ENCODE assay signal across 1 cellular context in the genomic region with DNA sequence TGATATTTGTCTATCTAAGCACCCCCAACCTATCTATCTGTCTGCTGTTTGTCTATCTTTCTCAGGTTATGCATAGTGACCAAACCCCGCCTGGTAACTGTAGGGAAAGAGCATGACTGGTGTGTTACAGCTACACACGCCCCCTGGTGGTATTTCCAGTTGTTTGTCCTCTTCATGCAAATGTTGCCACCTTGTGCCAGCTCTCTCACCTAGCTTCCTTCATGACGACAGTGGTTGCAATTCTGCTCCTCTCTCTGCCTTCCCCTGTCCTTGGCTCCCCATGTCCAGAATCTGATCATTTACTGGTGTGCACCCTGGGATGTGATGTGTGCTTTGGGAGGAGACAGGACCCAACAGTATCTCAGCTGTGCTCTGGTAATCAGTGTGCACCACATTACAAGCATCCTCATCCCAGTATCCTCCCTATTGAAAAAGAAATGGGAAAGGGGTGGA.
A peak's percentile ranks its signal among the peaks of the same experiment; 100 is the strongest.
TF ChIP-seq lines count a peak whose summit lies in the region.

No MANE protein-coding gene starts in this region.

TF ChIP-seq in HepG2, 621 proteins besides CTCF, POLR2A, EP300 and RAD21 (continued from another document and continues in another):
- TF ChIP-seq, protein P1, sequence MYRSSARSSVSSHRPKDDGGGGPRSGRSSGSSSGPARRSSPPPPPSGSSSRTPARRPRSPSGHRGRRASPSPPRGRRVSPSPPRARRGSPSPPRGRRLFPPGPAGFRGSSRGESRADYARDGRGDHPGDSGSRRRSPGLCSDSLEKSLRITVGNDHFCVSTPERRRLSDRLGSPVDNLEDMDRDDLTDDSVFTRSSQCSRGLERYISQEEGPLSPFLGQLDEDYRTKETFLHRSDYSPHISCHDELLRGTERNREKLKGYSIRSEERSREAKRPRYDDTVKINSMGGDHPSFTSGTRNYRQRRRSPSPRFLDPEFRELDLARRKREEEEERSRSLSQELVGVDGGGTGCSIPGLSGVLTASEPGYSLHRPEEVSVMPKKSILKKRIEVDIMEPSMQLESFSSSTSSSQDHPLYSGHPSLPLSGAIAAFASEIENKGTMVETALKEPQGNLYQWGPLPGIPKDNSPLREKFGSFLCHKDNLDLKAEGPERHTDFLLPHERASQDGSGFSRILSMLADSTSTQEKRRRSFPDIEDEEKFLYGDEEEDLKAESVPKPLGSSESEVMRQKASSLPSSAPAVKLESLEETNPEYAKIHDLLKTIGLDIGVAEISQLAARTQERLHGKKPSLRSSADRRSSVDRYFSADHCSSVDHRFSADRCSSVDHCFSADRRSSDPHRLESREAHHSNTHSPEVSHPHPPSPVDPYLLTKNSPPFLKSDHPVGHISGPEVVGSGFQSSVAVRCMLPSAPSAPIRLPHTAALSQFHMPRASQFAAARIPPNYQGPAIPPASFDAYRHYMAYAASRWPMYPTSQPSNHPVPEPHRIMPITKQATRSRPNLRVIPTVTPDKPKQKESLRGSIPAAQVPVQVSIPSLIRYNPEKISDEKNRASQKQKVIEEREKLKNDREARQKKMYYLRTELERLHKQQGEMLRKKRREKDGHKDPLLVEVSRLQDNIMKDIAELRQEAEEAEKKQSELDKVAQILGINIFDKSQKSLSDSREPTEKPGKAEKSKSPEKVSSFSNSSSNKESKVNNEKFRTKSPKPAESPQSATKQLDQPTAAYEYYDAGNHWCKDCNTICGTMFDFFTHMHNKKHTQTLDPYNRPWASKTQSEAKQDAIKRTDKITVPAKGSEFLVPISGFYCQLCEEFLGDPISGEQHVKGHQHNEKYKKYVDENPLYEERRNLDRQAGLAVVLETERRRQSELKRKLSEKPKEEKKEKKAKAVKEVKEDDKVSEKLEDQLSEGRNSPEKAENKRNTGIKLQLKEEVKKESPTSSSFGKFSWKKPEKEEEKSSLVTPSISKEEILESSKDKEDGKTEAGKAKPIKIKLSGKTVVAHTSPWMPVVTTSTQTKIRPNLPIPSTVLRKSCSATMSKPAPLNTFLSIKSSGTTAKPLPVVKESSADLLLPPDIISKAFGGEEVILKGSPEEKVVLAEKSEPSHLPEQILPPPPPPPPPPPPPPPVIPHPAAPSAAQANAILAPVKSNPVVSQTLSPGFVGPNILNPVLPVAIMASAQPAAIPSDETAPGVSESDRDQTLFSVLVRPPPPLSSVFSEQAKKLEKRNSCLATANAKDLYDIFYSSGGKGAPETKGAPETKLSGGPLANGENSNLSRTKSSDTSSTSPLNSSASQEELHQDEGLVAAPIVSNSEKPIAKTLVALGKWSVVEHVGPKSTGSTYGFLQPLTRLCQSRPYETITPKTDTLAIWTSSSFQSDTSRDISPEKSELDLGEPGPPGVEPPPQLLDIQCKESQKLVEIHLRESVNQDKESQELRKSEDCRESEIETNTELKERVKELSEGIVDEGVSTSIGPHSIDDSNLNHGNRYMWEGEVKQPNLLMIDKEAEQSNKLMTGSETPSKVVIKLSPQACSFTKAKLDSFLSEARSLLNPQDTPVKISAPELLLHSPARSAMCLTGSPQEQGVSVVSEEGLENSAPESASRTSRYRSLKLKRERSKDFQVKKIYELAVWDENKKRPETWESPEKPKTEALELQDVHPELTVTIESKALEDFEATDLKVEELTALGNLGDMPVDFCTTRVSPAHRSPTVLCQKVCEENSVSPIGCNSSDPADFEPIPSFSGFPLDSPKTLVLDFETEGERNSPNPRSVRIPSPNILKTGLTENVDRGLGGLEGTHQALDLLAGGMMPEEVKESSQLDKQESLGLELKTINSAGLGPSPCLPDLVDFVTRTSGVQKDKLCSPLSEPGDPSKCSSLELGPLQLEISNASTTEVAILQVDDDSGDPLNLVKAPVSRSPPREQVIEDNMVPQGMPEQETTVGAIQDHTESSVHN (CRISPR knock-in tag; IDR thresholded peaks at IDR 0.05): no peak
- TF ChIP-seq ZMYM3 (CRISPR knock-in tag; IDR thresholded peaks at IDR 0.05) (peak; percentile 95), KDM3A (CRISPR knock-in tag; IDR thresholded peaks at IDR 0.05; ENCODE audit: low read depth) (no peak), EZH2 (conservative IDR thresholded peaks at IDR 0.05; ENCODE audit: low read depth, low read length) (no peak), TCF12 (IDR thresholded peaks at IDR 0.05) (no peak), TCF12 (CRISPR knock-in tag; IDR thresholded peaks at IDR 0.05) (no peak), SMC3 (IDR thresholded peaks at IDR 0.05; ENCODE audit: low read length) (peak; percentile 98), ZNF331 (CRISPR knock-in tag; IDR thresholded peaks at IDR 0.05) (0 out of 2 replicates have a peak, but pooled peaks have one; percentile 30), TEAD2 (CRISPR knock-in tag; IDR thresholded peaks at IDR 0.05) (no peak), ZNF484 (CRISPR knock-in tag; IDR thresholded peaks at IDR 0.05; ENCODE audit: borderline replicate concordance, low read depth) (no peak), SALL1 (CRISPR knock-in tag; IDR thresholded peaks at IDR 0.05) (peak; percentile 22; the same call in 1 of the 2 replicates), SAFB2 (CRISPR knock-in tag; IDR thresholded peaks at IDR 0.05; ENCODE audit: borderline replicate concordance, low read depth) (no peak), JUND (CRISPR knock-in tag; IDR thresholded peaks at IDR 0.05) (no peak; the same call in 1 of the 2 replicates), MIER3 (CRISPR knock-in tag; IDR thresholded peaks at IDR 0.05; ENCODE audit: borderline replicate concordance) (peak; percentile 36; the same call in 1 of the 2 replicates), ZBTB7A (CRISPR knock-in tag; IDR thresholded peaks at IDR 0.05) (no peak), ZNF567 (CRISPR knock-in tag; IDR thresholded peaks at IDR 0.05; ENCODE audit: borderline replicate concordance) (no peak), SMARCE1 (IDR thresholded peaks at IDR 0.05; ENCODE audit: borderline replicate concordance) (no peak), ZNF615 (CRISPR knock-in tag; IDR thresholded peaks at IDR 0.05; ENCODE audit: borderline replicate concordance) (no peak), KAT8 (CRISPR knock-in tag; IDR thresholded peaks at IDR 0.05) (0 out of 2 replicates have a peak, but pooled peaks have one; percentile 24), KDM1A (CRISPR knock-in tag; IDR thresholded peaks at IDR 0.05) (peak; percentile 72), NPAS2 (CRISPR knock-in tag; IDR thresholded peaks at IDR 0.05; ENCODE audit: borderline replicate concordance) (no peak), CREB1 (IDR thresholded peaks at IDR 0.05) (0 out of 2 replicates have a peak, but pooled peaks have one; percentile 12), CREB1 (CRISPR knock-in tag; IDR thresholded peaks at IDR 0.05) (0 out of 2 replicates have a peak, but pooled peaks have one; percentile 21), RFXANK (CRISPR knock-in tag; IDR thresholded peaks at IDR 0.05) (no peak), ZNF772 (CRISPR knock-in tag; IDR thresholded peaks at IDR 0.05) (0 out of 2 replicates have a peak, but pooled peaks have one; percentile 41)
- TF ChIP-seq, protein P2, sequence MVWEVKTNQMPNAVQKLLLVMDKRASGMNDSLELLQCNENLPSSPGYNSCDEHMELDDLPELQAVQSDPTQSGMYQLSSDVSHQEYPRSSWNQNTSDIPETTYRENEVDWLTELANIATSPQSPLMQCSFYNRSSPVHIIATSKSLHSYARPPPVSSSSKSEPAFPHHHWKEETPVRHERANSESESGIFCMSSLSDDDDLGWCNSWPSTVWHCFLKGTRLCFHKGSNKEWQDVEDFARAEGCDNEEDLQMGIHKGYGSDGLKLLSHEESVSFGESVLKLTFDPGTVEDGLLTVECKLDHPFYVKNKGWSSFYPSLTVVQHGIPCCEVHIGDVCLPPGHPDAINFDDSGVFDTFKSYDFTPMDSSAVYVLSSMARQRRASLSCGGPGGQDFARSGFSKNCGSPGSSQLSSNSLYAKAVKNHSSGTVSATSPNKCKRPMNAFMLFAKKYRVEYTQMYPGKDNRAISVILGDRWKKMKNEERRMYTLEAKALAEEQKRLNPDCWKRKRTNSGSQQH (CRISPR knock-in tag; IDR thresholded peaks at IDR 0.05; ENCODE audit: low read depth): no peak
- TF ChIP-seq, protein P3, sequence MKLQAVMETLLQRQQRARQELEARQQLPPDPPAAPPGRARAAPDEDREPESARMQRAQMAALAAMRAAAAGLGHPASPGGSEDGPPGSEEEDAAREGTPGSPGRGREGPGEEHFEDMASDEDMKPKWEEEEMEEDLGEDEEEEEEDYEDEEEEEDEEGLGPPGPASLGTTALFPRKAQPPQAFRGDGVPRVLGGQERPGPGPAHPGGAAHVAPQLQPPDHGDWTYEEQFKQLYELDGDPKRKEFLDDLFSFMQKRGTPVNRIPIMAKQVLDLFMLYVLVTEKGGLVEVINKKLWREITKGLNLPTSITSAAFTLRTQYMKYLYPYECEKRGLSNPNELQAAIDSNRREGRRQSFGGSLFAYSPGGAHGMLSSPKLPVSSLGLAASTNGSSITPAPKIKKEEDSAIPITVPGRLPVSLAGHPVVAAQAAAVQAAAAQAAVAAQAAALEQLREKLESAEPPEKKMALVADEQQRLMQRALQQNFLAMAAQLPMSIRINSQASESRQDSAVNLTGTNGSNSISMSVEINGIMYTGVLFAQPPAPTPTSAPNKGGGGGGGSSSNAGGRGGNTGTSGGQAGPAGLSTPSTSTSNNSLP (IDR thresholded peaks at IDR 0.05; ENCODE audit: low read depth, low read length): no peak
- TF ChIP-seq, protein P4, sequence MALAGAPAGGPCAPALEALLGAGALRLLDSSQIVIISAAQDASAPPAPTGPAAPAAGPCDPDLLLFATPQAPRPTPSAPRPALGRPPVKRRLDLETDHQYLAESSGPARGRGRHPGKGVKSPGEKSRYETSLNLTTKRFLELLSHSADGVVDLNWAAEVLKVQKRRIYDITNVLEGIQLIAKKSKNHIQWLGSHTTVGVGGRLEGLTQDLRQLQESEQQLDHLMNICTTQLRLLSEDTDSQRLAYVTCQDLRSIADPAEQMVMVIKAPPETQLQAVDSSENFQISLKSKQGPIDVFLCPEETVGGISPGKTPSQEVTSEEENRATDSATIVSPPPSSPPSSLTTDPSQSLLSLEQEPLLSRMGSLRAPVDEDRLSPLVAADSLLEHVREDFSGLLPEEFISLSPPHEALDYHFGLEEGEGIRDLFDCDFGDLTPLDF (CRISPR knock-in tag; IDR thresholded peaks at IDR 0.05): no peak
- TF ChIP-seq, protein P5, sequence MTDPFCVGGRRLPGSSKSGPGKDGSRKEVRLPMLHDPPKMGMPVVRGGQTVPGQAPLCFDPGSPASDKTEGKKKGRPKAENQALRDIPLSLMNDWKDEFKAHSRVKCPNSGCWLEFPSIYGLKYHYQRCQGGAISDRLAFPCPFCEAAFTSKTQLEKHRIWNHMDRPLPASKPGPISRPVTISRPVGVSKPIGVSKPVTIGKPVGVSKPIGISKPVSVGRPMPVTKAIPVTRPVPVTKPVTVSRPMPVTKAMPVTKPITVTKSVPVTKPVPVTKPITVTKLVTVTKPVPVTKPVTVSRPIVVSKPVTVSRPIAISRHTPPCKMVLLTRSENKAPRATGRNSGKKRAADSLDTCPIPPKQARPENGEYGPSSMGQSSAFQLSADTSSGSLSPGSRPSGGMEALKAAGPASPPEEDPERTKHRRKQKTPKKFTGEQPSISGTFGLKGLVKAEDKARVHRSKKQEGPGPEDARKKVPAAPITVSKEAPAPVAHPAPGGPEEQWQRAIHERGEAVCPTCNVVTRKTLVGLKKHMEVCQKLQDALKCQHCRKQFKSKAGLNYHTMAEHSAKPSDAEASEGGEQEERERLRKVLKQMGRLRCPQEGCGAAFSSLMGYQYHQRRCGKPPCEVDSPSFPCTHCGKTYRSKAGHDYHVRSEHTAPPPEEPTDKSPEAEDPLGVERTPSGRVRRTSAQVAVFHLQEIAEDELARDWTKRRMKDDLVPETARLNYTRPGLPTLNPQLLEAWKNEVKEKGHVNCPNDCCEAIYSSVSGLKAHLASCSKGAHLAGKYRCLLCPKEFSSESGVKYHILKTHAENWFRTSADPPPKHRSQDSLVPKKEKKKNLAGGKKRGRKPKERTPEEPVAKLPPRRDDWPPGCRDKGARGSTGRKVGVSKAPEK (CRISPR knock-in tag; IDR thresholded peaks at IDR 0.05; ENCODE audit: borderline replicate concordance): no peak
- TF ChIP-seq, protein P6, sequence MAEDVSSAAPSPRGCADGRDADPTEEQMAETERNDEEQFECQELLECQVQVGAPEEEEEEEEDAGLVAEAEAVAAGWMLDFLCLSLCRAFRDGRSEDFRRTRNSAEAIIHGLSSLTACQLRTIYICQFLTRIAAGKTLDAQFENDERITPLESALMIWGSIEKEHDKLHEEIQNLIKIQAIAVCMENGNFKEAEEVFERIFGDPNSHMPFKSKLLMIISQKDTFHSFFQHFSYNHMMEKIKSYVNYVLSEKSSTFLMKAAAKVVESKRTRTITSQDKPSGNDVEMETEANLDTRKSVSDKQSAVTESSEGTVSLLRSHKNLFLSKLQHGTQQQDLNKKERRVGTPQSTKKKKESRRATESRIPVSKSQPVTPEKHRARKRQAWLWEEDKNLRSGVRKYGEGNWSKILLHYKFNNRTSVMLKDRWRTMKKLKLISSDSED (CRISPR knock-in tag; IDR thresholded peaks at IDR 0.05): no peak
- TF ChIP-seq, protein P7, sequence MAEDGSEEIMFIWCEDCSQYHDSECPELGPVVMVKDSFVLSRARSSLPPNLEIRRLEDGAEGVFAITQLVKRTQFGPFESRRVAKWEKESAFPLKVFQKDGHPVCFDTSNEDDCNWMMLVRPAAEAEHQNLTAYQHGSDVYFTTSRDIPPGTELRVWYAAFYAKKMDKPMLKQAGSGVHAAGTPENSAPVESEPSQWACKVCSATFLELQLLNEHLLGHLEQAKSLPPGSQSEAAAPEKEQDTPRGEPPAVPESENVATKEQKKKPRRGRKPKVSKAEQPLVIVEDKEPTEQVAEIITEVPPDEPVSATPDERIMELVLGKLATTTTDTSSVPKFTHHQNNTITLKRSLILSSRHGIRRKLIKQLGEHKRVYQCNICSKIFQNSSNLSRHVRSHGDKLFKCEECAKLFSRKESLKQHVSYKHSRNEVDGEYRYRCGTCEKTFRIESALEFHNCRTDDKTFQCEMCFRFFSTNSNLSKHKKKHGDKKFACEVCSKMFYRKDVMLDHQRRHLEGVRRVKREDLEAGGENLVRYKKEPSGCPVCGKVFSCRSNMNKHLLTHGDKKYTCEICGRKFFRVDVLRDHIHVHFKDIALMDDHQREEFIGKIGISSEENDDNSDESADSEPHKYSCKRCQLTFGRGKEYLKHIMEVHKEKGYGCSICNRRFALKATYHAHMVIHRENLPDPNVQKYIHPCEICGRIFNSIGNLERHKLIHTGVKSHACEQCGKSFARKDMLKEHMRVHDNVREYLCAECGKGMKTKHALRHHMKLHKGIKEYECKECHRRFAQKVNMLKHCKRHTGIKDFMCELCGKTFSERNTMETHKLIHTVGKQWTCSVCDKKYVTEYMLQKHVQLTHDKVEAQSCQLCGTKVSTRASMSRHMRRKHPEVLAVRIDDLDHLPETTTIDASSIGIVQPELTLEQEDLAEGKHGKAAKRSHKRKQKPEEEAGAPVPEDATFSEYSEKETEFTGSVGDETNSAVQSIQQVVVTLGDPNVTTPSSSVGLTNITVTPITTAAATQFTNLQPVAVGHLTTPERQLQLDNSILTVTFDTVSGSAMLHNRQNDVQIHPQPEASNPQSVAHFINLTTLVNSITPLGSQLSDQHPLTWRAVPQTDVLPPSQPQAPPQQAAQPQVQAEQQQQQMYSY (CRISPR knock-in tag; IDR thresholded peaks at IDR 0.05): no peak
- TF ChIP-seq, protein P8, sequence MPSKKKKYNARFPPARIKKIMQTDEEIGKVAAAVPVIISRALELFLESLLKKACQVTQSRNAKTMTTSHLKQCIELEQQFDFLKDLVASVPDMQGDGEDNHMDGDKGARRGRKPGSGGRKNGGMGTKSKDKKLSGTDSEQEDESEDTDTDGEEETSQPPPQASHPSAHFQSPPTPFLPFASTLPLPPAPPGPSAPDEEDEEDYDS (CRISPR knock-in tag; IDR thresholded peaks at IDR 0.05): no peak
- TF ChIP-seq, protein P9, sequence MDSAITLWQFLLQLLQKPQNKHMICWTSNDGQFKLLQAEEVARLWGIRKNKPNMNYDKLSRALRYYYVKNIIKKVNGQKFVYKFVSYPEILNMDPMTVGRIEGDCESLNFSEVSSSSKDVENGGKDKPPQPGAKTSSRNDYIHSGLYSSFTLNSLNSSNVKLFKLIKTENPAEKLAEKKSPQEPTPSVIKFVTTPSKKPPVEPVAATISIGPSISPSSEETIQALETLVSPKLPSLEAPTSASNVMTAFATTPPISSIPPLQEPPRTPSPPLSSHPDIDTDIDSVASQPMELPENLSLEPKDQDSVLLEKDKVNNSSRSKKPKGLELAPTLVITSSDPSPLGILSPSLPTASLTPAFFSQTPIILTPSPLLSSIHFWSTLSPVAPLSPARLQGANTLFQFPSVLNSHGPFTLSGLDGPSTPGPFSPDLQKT (CRISPR knock-in tag; IDR thresholded peaks at IDR 0.05; ENCODE audit: borderline replicate concordance): no peak
